10 cellular contexts compared by ENCODE assay signal in genomic region chr9:33677506-33677809, GRCh38.
DNase-seq lines count a peak whose midpoint lies in the region; ATAC-seq and TF ChIP-seq lines count a peak whose summit lies in the region.
"Had no signal": no experiment of that assay in that cellular context is flagged by ENCODE, and none has a peak within 500 bp of the region (broad histone marks: within the 10 kb centered on the region; RNA-seq: fewer than 3 reads in every experiment).

No MANE protein-coding gene starts in this region.

- H3K9me3 ChIP-seq in HUES48 (ENCODE audit: control insufficient read depth, insufficient read depth, low read length), result no peaks in the 10 kb centered on the region

- H3K4me3 Mint-ChIP-seq in natural killer cell treated with Interleukin-12 subunit alpha and Interleukin-12 subunit beta and Interleukin-15 and Interleukin-18, amount 100 ng/mL, for 72 hours, result peak overlapping the region; percentile 97

- no peaks in the 10 kb centered on the region for H3K36me3 ChIP-seq in HUES48 (ENCODE audit: control insufficient read depth, insufficient read depth, low read length)

- peaks cover 10% of the 10 kb centered on the region; the same call in 1 of the 2 replicates for H3K27me3 ChIP-seq in HUES48 (ENCODE audit: control insufficient read depth, insufficient read depth, low read length)

- peaks cover 47 to 80% of the 10 kb centered on the region in 2 donors for H3K27me3 Mint-ChIP-seq in natural killer cell treated with Interleukin-12 subunit alpha and Interleukin-12 subunit beta and Interleukin-15 and Interleukin-18, amount 100 ng/mL, for 72 hours

- TF ChIP-seq CTCF in 22Rv1 (IDR thresholded peaks at IDR 0.05) (no peak), choroid plexus epithelial cell (conservative IDR thresholded peaks at IDR 0.05; ENCODE audit: low read depth, low read length) (no peak)

- peaks cover 4% of the 10 kb centered on the region for H3K36me3 Mint-ChIP-seq in natural killer cell treated with Interleukin-12 subunit alpha and Interleukin-12 subunit beta and Interleukin-15 and Interleukin-18, amount 100 ng/mL, for 72 hours

- H3K9me3 Mint-ChIP-seq in natural killer cell treated with Interleukin-12 subunit alpha and Interleukin-12 subunit beta and Interleukin-15 and Interleukin-18, amount 100 ng/mL, for 72 hours, result no peaks in the 10 kb centered on the region
- H3K9me3 Mint-ChIP-seq: activated naive CD4-positive, alpha-beta T cell treated with anti-CD3 and anti-CD28 coated beads, Interleukin-2, amount 50 U/mL, for 72 hours had no signal

- H3K27ac ChIP-seq in 22Rv1, result peak overlapping the region; percentile 86
- peak overlapping the region; percentile 86 for H3K27ac ChIP-seq in HUES48 (ENCODE audit: low read depth, low read length)

- H3K9ac ChIP-seq in HUES48 (ENCODE audit: low read depth, low read length), result peak overlapping the region; percentile 54; the same call in 1 of the 2 replicates

- H3K27ac Mint-ChIP-seq in natural killer cell treated with Interleukin-12 subunit alpha and Interleukin-12 subunit beta and Interleukin-15 and Interleukin-18, amount 100 ng/mL, for 72 hours, result peak overlapping the region in 1 of 2 donors; percentile 41
- H3K27ac Mint-ChIP-seq: activated naive CD4-positive, alpha-beta T cell treated with anti-CD3 and anti-CD28 coated beads, Interleukin-2, amount 50 U/mL, for 72 hours had no signal

- peaks cover 15% of the 10 kb centered on the region; the same call in 1 of the 2 replicates for H3K4me1 ChIP-seq in HUES48 (ENCODE audit: control insufficient read depth, insufficient read depth, low read length)

- ATAC-seq in natural killer cell treated with Interleukin-12 subunit alpha and Interleukin-12 subunit beta and Interleukin-15 and Interleukin-18, amount 100 ng/mL, for 72 hours, result no peak
- ATAC-seq: HCT116 had no signal

- H3K4me3 ChIP-seq in HUES48 (ENCODE audit: low read depth, low read length) (peak overlapping the region; percentile 71), choroid plexus epithelial cell (ENCODE audit: low read depth, low read length) (peak overlapping the region; percentile 53)

- no peak for DNase-seq in choroid plexus epithelial cell (ENCODE audit: low read depth)
- DNase-seq in natural killer cell treated with Interleukin-12 subunit alpha and Interleukin-12 subunit beta and Interleukin-15 and Interleukin-18, amount 100 ng/mL, for 72 hours (ENCODE audit: low spot score), result no peak
- DNase-seq in midbrain (lab: John Stamatoyannopoulos, UW), result no peak
- no peak for DNase-seq in NCI-H524 (lab: John Stamatoyannopoulos, UW)
- DNase-seq in HPDE6-E6E7 (ENCODE audit: extremely low spot score), result no peak
- no peak for DNase-seq in stimulated activated naive CD4-positive, alpha-beta T cell treated with Interleukin-2 at 50 U/mL for 16 hours (lab: John Stamatoyannopoulos, UW)

- peaks cover 11 to 18% of the 10 kb centered on the region in 2 donors for H3K4me1 Mint-ChIP-seq in natural killer cell treated with Interleukin-12 subunit alpha and Interleukin-12 subunit beta and Interleukin-15 and Interleukin-18, amount 100 ng/mL, for 72 hours (ENCODE audit: low read depth in 2 of 2)
